Comparison of ENCODE assay signal across 22 cellular contexts in the genomic region with DNA sequence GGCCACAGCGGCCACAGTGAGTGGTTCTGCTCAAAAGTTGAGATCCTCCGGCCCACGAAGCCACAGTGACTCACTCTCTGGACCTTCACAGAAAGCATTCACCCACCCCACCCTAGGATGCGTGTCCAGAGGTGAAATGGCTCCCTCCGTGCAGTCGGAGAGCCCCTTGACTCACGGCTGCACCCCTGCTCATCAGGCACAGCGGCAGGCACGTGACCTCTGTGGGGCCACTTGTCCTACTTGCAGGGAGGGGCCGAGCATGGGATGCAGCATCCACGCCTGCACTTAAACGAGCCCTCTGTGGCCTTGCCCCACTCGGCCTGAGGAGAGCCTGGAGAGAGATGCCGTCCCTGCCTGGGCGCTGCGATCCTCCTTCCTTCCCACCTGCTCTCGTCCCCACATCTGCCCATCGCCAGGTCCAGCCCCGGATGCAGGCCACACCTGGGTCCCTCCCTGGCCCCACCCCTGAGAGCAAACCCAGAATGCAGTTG. TPM values are rescaled to one million over a fixed set of nuclear protein-coding genes. Genes with fewer than 3 reads are reported as not detected.
DNase-seq lines count a peak whose midpoint lies in the region; ATAC-seq, FAIRE-seq and TF ChIP-seq lines count a peak whose summit lies in the region.
"Had no signal": no experiment of that assay in that cellular context is flagged by ENCODE, and none has a peak within 500 bp of the region (broad histone marks: within the 10 kb centered on the region; RNA-seq: fewer than 3 reads in every experiment).

No MANE protein-coding gene starts in this region.

- no peak for ATAC-seq in HG03097 (IDR thresholded peaks at IDR 0.05; ENCODE audit: low FRiP score, unreplicated experiment)
- ATAC-seq: activated CD8-positive, alpha-beta T cell treated with anti-CD3 and anti-CD28 coated beads, Interleukin-2, amount 10 ng/mL, durations not matched to agents 7 days and 5 days; activated T-cell treated with anti-CD3 and anti-CD28 coated beads, Interleukin-2, amount 50 U/mL, for 72 hours; T-helper 17 cell had no signal

- H3K9me3 ChIP-seq in H1 (ENCODE audit: insufficient read depth in 2 of 2, low read depth in 1 of 2, low read length in 1 of 2) (no peaks in the 10 kb centered on the region), neuronal stem cell (replicated peaks in 1 of 2; ENCODE audit: control insufficient read depth in 2 of 2, insufficient read depth in 1 of 2, low read depth in 1 of 2, low read length in 2 of 2) (no peaks in the 10 kb centered on the region)
- H3K9me3 ChIP-seq: BE2C, testis had no signal

- no peaks in the 10 kb centered on the region for H3K79me1 ChIP-seq in H1 (ENCODE audit: low read depth, low read length)
- H3K79me1 ChIP-seq in neuronal stem cell (ENCODE audit: low read depth, low read length), result no peaks in the 10 kb centered on the region

- peaks cover 0 to 11% (median 5%) of the 10 kb centered on the region in 4 experiments; a peak in 5 of 7 replicates for H3K4me1 ChIP-seq in H1 (replicated peaks in 1 of 4; ENCODE audit: control insufficient read depth in 3 of 4, insufficient read depth in 4 of 4, low read length in 3 of 4)
- H3K4me1 ChIP-seq in neuronal stem cell (ENCODE audit: control insufficient read depth in 2 of 2, insufficient read depth in 1 of 2, low read depth in 1 of 2, low read length in 2 of 2), result peaks cover 11 to 14% of the 10 kb centered on the region in 2 donors
- H3K4me1 ChIP-seq: testis had no signal

- H3K4ac ChIP-seq in H1 (replicated peaks; ENCODE audit: insufficient read length, low read depth, low read length) (no peak overlapping the region), neuronal stem cell (ENCODE audit: low read length) (no peak overlapping the region)

- H3K79me2 ChIP-seq in H1 (ENCODE audit: control insufficient read depth in 1 of 2, insufficient read depth in 2 of 2, low read length in 2 of 2), result no peaks in the 10 kb centered on the region

- H2BK120ac ChIP-seq in H1 (replicated peaks; ENCODE audit: low read depth, low read length) (no peak overlapping the region), neuronal stem cell (ENCODE audit: low read depth, low read length) (no peak overlapping the region)

- 0 out of 2 replicates have a peak overlapping the region, but pooled peaks have one; percentile 2 for H4K8ac ChIP-seq in H1 (ENCODE audit: extremely low read depth, insufficient read depth, low read length)
- peak overlapping the region; percentile 0 for H4K8ac ChIP-seq in neuronal stem cell (ENCODE audit: low read depth, low read length)

- H3K4me3 ChIP-seq in H1 (ENCODE audit: extremely low read depth in 1 of 4, insufficient read depth in 2 of 4, low read depth in 3 of 4, low read length in 4 of 4) (no peak overlapping the region), neuronal stem cell (ENCODE audit: low read length in 2 of 2) (no peak overlapping the region)
- H3K4me3 ChIP-seq: cardiac muscle cell, testis had no signal

- no peak for TF ChIP-seq CTCF in H1 (IDR thresholded peaks at IDR 0.05; ENCODE audit: control extremely low read depth in 1 of 3, insufficient read depth in 1 of 3, low read depth in 1 of 3, low read length in 3 of 3)

- FAIRE-seq in H1 (lab: Jason Lieb, UNC), result no peak
- FAIRE-seq: islet of Langerhans had no signal

- H3K27me3 ChIP-seq in H1 (replicated peaks in 1 of 4; ENCODE audit: control insufficient read depth in 3 of 4, extremely low read depth in 1 of 4, insufficient read depth in 3 of 4, low read length in 3 of 4) (0 out of 7 replicates have a peak, but pooled peaks cover 0 to 3% (median 0%) of the 10 kb centered on the region in 4 experiments), neuronal stem cell (ENCODE audit: control insufficient read depth in 3 of 3, insufficient read depth in 3 of 3, low read depth in 1 of 3, low read length in 3 of 3) (peaks cover 0 to 39% (median 2%) of the 10 kb centered on the region in 3 experiments)
- H3K27me3 ChIP-seq: BE2C, cardiac muscle cell, testis had no signal

- no peak overlapping the region for H3K27ac ChIP-seq in H1 (ENCODE audit: low read depth, low read length)
- no peak overlapping the region for H3K27ac ChIP-seq in neuronal stem cell (replicated peaks; ENCODE audit: low read length)
- H3K27ac ChIP-seq: 22Rv1, cardiac muscle cell, testis, VCaP had no signal

- TF ChIP-seq POLR2A in H1 (IDR thresholded peaks at IDR 0.05; ENCODE audit: control extremely low read depth in 1 of 2, low read depth in 2 of 2, low read length in 2 of 2), result no peak

- no peaks in the 10 kb centered on the region for H3K36me3 ChIP-seq in H1 (ENCODE audit: control insufficient read depth in 2 of 4, insufficient read depth in 4 of 4, low read length in 3 of 4)
- H3K36me3 ChIP-seq in neuronal stem cell (replicated peaks in 1 of 2; ENCODE audit: control insufficient read depth in 2 of 2, insufficient read depth in 2 of 2, low read length in 2 of 2), result no peaks in the 10 kb centered on the region
- H3K36me3 ChIP-seq: BE2C, cardiac muscle cell had no signal

- H3K14ac ChIP-seq in H1 (ENCODE audit: insufficient read length) (no peak overlapping the region), neuronal stem cell (ENCODE audit: low read length) (no peak overlapping the region)

- DNase-seq in NCI-H1417 (lab: John Stamatoyannopoulos, UW) (peak in 2 of 3 experiments; percentile 35 to 64), NCI-H1417 treated with DMSO at 0.1 percent for 48 hours (lab: John Stamatoyannopoulos, UW) (no peak), H1 (ENCODE audit: low read depth in 1 of 2, low spot score in 2 of 2) (no peak), neuronal stem cell (ENCODE audit: low spot score) (no peak), GOT3 (lab: John Stamatoyannopoulos, UW) (no peak), iPS-NIHi11 (ENCODE audit: low spot score) (no peak)
- DNase-seq: activated CD8-positive, alpha-beta T cell treated with anti-CD3 and anti-CD28 coated beads, Interleukin-2, amount 10 ng/mL, durations not matched to agents 7 days and 5 days; activated T-cell treated with anti-CD3 and anti-CD28 coated beads, Interleukin-2, amount 50 U/mL, for 72 hours; mesenchymal stem cell; NCI-H1930; NK-92 treated with Interleukin-12 subunit alpha and Interleukin-12 subunit beta, amount 100 ng/mL, for 24 hours; stimulated activated CD4-positive, alpha-beta T cell treated with anti-CD3 and anti-CD28 coated beads, Interleukin-12 subunit alpha, Interleukin-12 subunit beta, amount 100 ng/mL, for 4 hours; T-helper 17 cell; testis had no signal

- no peak overlapping the region for H4K5ac ChIP-seq in H1 (ENCODE audit: insufficient read length, low read depth, low read length)

- no peak overlapping the region for H2BK20ac ChIP-seq in H1 (ENCODE audit: low read length)

- no peak overlapping the region for H2BK12ac ChIP-seq in H1 (ENCODE audit: low read depth, low read length)
- no peak overlapping the region for H2BK12ac ChIP-seq in neuronal stem cell (ENCODE audit: low read length)

- H4K91ac ChIP-seq in H1 (replicated peaks; ENCODE audit: insufficient read length, low read length), result peak overlapping the region; percentile 21
- H4K91ac ChIP-seq in neuronal stem cell (ENCODE audit: low read depth, low read length, poor library complexity), result no peak overlapping the region

- TF ChIP-seq RAD21 in Ishikawa (IDR thresholded peaks at IDR 0.05; ENCODE audit: low read depth) (no peak), H1 (IDR thresholded peaks at IDR 0.05 in 1 of 2, conservative IDR thresholded peaks at IDR 0.05 in 1 of 2; ENCODE audit: low read depth in 2 of 2, low read length in 2 of 2) (no peak)

- H2BK5ac ChIP-seq in H1 (ENCODE audit: low read depth, low read length) (no peak overlapping the region), neuronal stem cell (ENCODE audit: low read length) (no peak overlapping the region)

- no peak overlapping the region for H3K9ac ChIP-seq in H1 (replicated peaks in 1 of 4; ENCODE audit: extremely low read depth in 1 of 4, low read depth in 3 of 4, low read length in 3 of 4)
- no peak overlapping the region for H3K9ac ChIP-seq in neuronal stem cell (ENCODE audit: low read depth, low read length, poor library complexity)

- 87% methylated on average over 13 of the region's 19 CpGs; no CpG with 5 or more reads in 1 of the 2 experiments for WGBS in H1 (ENCODE audit: extremely low coverage in 1 of 2, insufficient coverage in 1 of 2, insufficient read length in 1 of 2, insufficient replicate concordance in 2 of 2, low coverage in 1 of 2, low lambda C conversion rate in 2 of 2, missing lambda C conversion rate in 1 of 2), 2 experiments
- WGBS in neuronal stem cell (ENCODE audit: extremely low coverage in 2 of 2, insufficient read length in 2 of 2, insufficient replicate concordance in 1 of 2), 2 donors, result no CpG with 5 or more reads among the region's 19 CpGs

- CTCF ChIA-PET in H1 (lab: Charles Lee; ENCODE audit: partially characterized antibody), result interaction anchor here (1.7 kb wide), 1 partner anchor 55 kb away, joined by 8 read pairs; no protein-coding TSS in a partner anchor

- no peak overlapping the region for H3K56ac ChIP-seq in H1 (replicated peaks; ENCODE audit: insufficient read length, low read depth, low read length)

- H2BK15ac ChIP-seq in H1 (ENCODE audit: low read length), result no peak overlapping the region
- H2BK15ac ChIP-seq in neuronal stem cell (ENCODE audit: low read length), result no peak overlapping the region

- TF ChIP-seq EP300 in Ishikawa (IDR thresholded peaks at IDR 0.05; ENCODE audit: borderline replicate concordance), result no peak
- no peak for TF ChIP-seq EP300 in H1 (IDR thresholded peaks at IDR 0.05; ENCODE audit: borderline replicate concordance in 1 of 2, low read depth in 2 of 2, low read length in 2 of 2)

- no peak overlapping the region for H3K4me2 ChIP-seq in H1 (ENCODE audit: insufficient read depth in 1 of 2, low read depth in 2 of 2, low read length in 2 of 2)
- no peak overlapping the region for H3K4me2 ChIP-seq in neuronal stem cell (ENCODE audit: insufficient read depth, low read length, poor library complexity, severe bottlenecking)

- H3K18ac ChIP-seq in H1 (ENCODE audit: extremely low read depth, low read length) (no peak overlapping the region), neuronal stem cell (ENCODE audit: low read length) (peak overlapping the region; percentile 13)

- H3K23ac ChIP-seq in H1 (ENCODE audit: insufficient read length) (no peak overlapping the region), neuronal stem cell (ENCODE audit: low read depth, low read length, poor library complexity) (peak overlapping the region; percentile 30)

- H2AFZ ChIP-seq in H1 (ENCODE audit: low read length) (no peak overlapping the region), neuronal stem cell (ENCODE audit: low read length) (no peak overlapping the region)

- no peak overlapping the region for H2AK5ac ChIP-seq in H1 (ENCODE audit: low read depth, low read length)
- H2AK5ac ChIP-seq in neuronal stem cell (ENCODE audit: low read depth, low read length), result no peak overlapping the region

- no peaks in the 10 kb centered on the region for H3K23me2 ChIP-seq in H1 (ENCODE audit: low read depth, low read length)

- no peaks in the 10 kb centered on the region for H4K20me1 ChIP-seq in H1 (replicated peaks in 1 of 2; ENCODE audit: control insufficient read depth in 1 of 2, insufficient read depth in 2 of 2, low read length in 2 of 2)

- POLR2A ChIA-PET in H1 (lab: Charles Lee; ENCODE audit: partially characterized antibody), result interaction anchor here (0.5 kb wide), 1 partner anchor 753 kb away, joined by 3 read pairs; no protein-coding TSS in a partner anchor

RNA-seq across cellular contexts. Expression of a gene that starts 28.7 kb away (rescaled TPM):
- 0.75 and 0.89 TPM in 2 replicates for total RNA-seq in H1 (2021; fragmentation: NEBNext Ultra II Directional; extraction: Animal tissue kit (Norgen Biotek cat#: 25700))
- polyA plus RNA-seq in H1 (2011; rRNA removed), result 0.53 and 0.97 TPM in 2 replicates
- 0.32 TPM for polyA plus RNA-seq in H1 (2011; cell fraction: cytosol; rRNA removed)
- 0.53 TPM for polyA plus RNA-seq in H1 (2011; cell fraction: nucleus; rRNA removed)
- 0.15 to 0.68 TPM (median 0.34 TPM) in 4 replicates for polyA plus RNA-seq in H1 (2012, experiment 1 of 2)
- polyA plus RNA-seq in H1 (2012, experiment 2 of 2), result 0.43 TPM
- 0.77 TPM for polyA plus RNA-seq in H1 (2013, experiment 1 of 2)
- 0.87 TPM for polyA plus RNA-seq in H1 (2013, experiment 2 of 2)
- 0.19 and 0.24 TPM in 2 replicates for polyA minus RNA-seq in H1 (2011; rRNA and poly(A)+ RNA removed)
- polyA minus RNA-seq in H1 (2011; cell fraction: cytosol; rRNA and poly(A)+ RNA removed), result not detected
- polyA minus RNA-seq in H1 (2011; cell fraction: nucleus; rRNA and poly(A)+ RNA removed), result 0.20 TPM
- polyA plus RNA-seq in neuronal stem cell (2013, experiment 1 of 2), result 0.28 TPM
- 0.21 TPM for polyA plus RNA-seq in neuronal stem cell (2013, experiment 2 of 2)
- total RNA-seq: activated T-cell treated with anti-CD3 and anti-CD28 coated beads, Interleukin-2, amount 50 U/mL, for 72 hours; neural crest cell had no signal
- polyA plus RNA-seq: cardiac muscle cell had no signal

RNA-seq across cellular contexts. Expression of a gene that starts 59.0 kb away (rescaled TPM):
- total RNA-seq in H1 (2021; fragmentation: NEBNext Ultra II Directional; extraction: Animal tissue kit (Norgen Biotek cat#: 25700)), result 16.8 and 18.7 TPM in 2 replicates
- 15.0 and 16.7 TPM in 2 replicates for polyA plus RNA-seq in H1 (2011; rRNA removed)
- polyA plus RNA-seq in H1 (2011; cell fraction: cytosol; rRNA removed), result 16.9 TPM
- polyA plus RNA-seq in H1 (2011; cell fraction: nucleus; rRNA removed), result 15.2 TPM
- 12.4 to 15.8 TPM (median 14.1 TPM) in 4 replicates for polyA plus RNA-seq in H1 (2012, experiment 1 of 2)
- 12.8 TPM for polyA plus RNA-seq in H1 (2012, experiment 2 of 2)
- polyA plus RNA-seq in H1 (2013, experiment 1 of 2), result 12.5 TPM
- 13.0 TPM for polyA plus RNA-seq in H1 (2013, experiment 2 of 2)
- polyA minus RNA-seq in H1 (2011; rRNA and poly(A)+ RNA removed), result 9.2 and 10.4 TPM in 2 replicates
- polyA minus RNA-seq in H1 (2011; cell fraction: cytosol; rRNA and poly(A)+ RNA removed), result 7.4 TPM
- 9.5 TPM for polyA minus RNA-seq in H1 (2011; cell fraction: nucleus; rRNA and poly(A)+ RNA removed)
- 15.5 TPM for polyA plus RNA-seq in neuronal stem cell (2013, experiment 1 of 2)
- 15.6 TPM for polyA plus RNA-seq in neuronal stem cell (2013, experiment 2 of 2)

Comparison
In these comparisons a context has a peak if more than half of its experiments do, and no peak if none do; other contexts are left out.
1. DNase-seq: peak in NCI-H1417 (2 of 3); none in NCI-H1417 treated with DMSO at 0.1 percent for 48 hours (single experiment), H1 (0 of 2), neuronal stem cell (single experiment), GOT3 (single experiment) and iPS-NIHi11 (single experiment).